1 cellular context compared by ENCODE assay signal in genomic region chr16:81313731-81314602, GRCh38.
TF ChIP-seq lines count a peak whose summit lies in the region.

No MANE protein-coding gene starts in this region.

TF ChIP-seq in HepG2, 621 proteins besides CTCF, POLR2A, EP300 and RAD21 (continued from another document):
- TF ChIP-seq E2F5 (CRISPR knock-in tag; conservative IDR thresholded peaks at IDR 0.05) (no peak), ARHGAP35 (CRISPR knock-in tag; IDR thresholded peaks at IDR 0.05; ENCODE audit: borderline replicate concordance) (0 out of 2 replicates have a peak, but pooled peaks have one; percentile 18), ESRRA (CRISPR knock-in tag; IDR thresholded peaks at IDR 0.05; ENCODE audit: low read depth) (no peak), ATF7-NPFF (CRISPR knock-in tag; IDR thresholded peaks at IDR 0.05; ENCODE audit: low read depth) (no peak), CBX5 (CRISPR knock-in tag; IDR thresholded peaks at IDR 0.05; ENCODE audit: borderline replicate concordance) (no peak), MEIS1 (CRISPR knock-in tag; IDR thresholded peaks at IDR 0.05; ENCODE audit: borderline replicate concordance) (no peak), SNRNP70 (IDR thresholded peaks at IDR 0.05; ENCODE audit: low read depth, low read length) (no peak), ZNF354B (CRISPR knock-in tag; IDR thresholded peaks at IDR 0.05) (no peak), ZNF850 (CRISPR knock-in tag; conservative IDR thresholded peaks at IDR 0.05) (no peak), ZNF784 (CRISPR knock-in tag; IDR thresholded peaks at IDR 0.05; ENCODE audit: borderline replicate concordance) (no peak), ZNF749 (CRISPR knock-in tag; IDR thresholded peaks at IDR 0.05; ENCODE audit: borderline replicate concordance) (no peak), ZEB1 (IDR thresholded peaks at IDR 0.05; ENCODE audit: insufficient replicate concordance, low read depth) (no peak), YEATS2 (CRISPR knock-in tag; IDR thresholded peaks at IDR 0.05; ENCODE audit: borderline replicate concordance) (no peak), HNRNPL (IDR thresholded peaks at IDR 0.05; ENCODE audit: low read depth, low read length) (no peak), HNRNPUL1 (IDR thresholded peaks at IDR 0.05; ENCODE audit: low read depth, low read length) (no peak), RAD51 (IDR thresholded peaks at IDR 0.05; ENCODE audit: borderline replicate concordance) (no peak)
